In the genomic region with DNA sequence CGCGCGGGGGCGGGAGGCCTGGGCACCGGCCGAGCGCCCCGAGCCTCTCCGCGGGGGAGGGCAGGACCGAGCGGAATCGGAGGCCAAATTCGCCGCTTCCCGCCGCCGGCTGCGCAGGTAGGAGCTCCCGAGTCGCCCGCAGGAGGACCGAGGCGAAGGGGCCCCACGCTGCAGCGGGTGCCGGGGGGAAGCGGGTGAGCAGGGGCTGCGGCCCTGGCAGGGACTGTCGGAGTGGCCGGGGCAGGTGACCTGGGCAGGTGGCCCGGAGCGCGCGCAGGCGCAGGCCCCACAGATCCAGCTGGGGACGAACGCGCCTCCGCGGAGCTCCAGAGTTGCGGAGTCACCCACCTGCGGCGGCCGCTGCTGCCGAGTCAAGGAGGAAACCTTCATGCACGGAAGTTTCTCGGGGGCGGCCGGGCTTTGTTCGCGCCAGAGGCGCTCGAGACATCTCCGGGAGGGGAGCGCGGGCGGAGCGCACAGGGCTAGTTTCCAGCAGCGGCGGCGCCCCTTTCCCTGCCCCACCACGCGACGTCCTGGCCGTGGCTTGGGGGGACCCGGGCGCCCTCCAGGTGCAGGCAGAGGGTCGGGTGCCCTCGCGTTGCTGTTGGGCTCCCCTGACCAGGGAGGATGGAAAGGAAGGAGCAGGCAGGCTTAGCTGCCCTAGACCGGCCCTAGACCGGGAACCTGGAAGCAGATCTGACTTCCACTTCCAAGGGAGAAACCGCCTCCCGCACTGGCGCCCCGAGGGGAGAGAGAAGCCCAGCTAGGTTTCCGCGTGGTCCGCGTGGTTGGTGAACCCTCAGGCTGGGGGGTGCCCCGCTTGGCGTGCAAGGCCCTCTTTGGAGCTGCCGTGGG, we compare ENCODE assay signal across 8 cellular contexts. TPM values are rescaled to one million over a fixed set of nuclear protein-coding genes. Genes with fewer than 3 reads are reported as not detected.
DNase-seq lines count a peak whose midpoint lies in the region; ATAC-seq and TF ChIP-seq lines count a peak whose summit lies in the region.

No MANE protein-coding gene starts in this region.

- no peak for TF ChIP-seq CTCF in GM10266 (IDR thresholded peaks at IDR 0.05; ENCODE audit: control insufficient read depth, insufficient read depth, low read depth, missing control alignments)
- no peak for TF ChIP-seq CTCF in foreskin keratinocyte (conservative IDR thresholded peaks at IDR 0.05)

- DNase-seq in GM10266 (ENCODE audit: extremely low spot score) (peak; percentile 69), NCI-H2227 treated with DMSO at 0.1 percent for 48 hours (lab: John Stamatoyannopoulos, UW) (peak; percentile 14), foreskin keratinocyte (peak in 1 of 2 donors; percentile 50), posterior vena cava (ENCODE audit: low spot score) (peak; percentile 87), NCI-H2107 treated with DMSO at 0.1 percent for 48 hours (lab: John Stamatoyannopoulos, UW; ENCODE audit: unreplicated experiment) (no peak), GF-D8 (lab: John Stamatoyannopoulos, UW) (no peak)
- DNase-seq in activated T-cell treated with anti-CD3 and anti-CD28 coated beads, Interleukin-2, amount 50 U/mL, for 48 hours, result peak; percentile 64 to 78

- no peak overlapping the region for H3K27ac ChIP-seq in foreskin keratinocyte

- ATAC-seq in HG02610 (IDR thresholded peaks at IDR 0.05; ENCODE audit: unreplicated experiment) (peak; percentile 13), foreskin keratinocyte (peak; percentile 4)

- no peaks in the 10 kb centered on the region for H3K4me1 ChIP-seq in foreskin keratinocyte

- intact Hi-C loops in posterior vena cava (cut with DNase I), result no loop called here

- H3K27me3 ChIP-seq in foreskin keratinocyte, result peaks cover 59% of the 10 kb centered on the region

RNA-seq across cellular contexts. Expression of a gene that starts 0.6 kb away (rescaled TPM):
- total RNA-seq in foreskin keratinocyte (2.3 and 2.4 TPM in 2 replicates), posterior vena cava (10 to 100 TPM; 14.7 to 15.2 TPM)
- polyA plus RNA-seq in foreskin keratinocyte, result 1.5 and 1.9 TPM in 2 replicates

Comparison
In these comparisons a context has a peak if more than half of its experiments do, and no peak if none do; other contexts are left out.
1. DNase-seq: peak in GM10266 (single experiment), NCI-H2227 treated with DMSO at 0.1 percent for 48 hours (single experiment), activated T-cell treated with anti-CD3 and anti-CD28 coated beads, Interleukin-2, amount 50 U/mL, for 48 hours (2 of 2) and posterior vena cava (single experiment); none in NCI-H2107 treated with DMSO at 0.1 percent for 48 hours (single experiment) and GF-D8 (single experiment).